Comparison of ENCODE assay signal across 8 cellular contexts in genomic region chr20:41011551-41012067, GRCh38. TPM values are rescaled to one million over a fixed set of nuclear protein-coding genes. Genes with fewer than 3 reads are reported as not detected.
DNase-seq lines count a peak whose midpoint lies in the region; ATAC-seq and TF ChIP-seq lines count a peak whose summit lies in the region.

No MANE protein-coding gene starts in this region.

- intact Hi-C loops in left ventricle myocardium superior (cut with micrococcal nuclease), result no loop called here
- intact Hi-C loops in left cardiac atrium (cut with DNase I), result no loop called here
- intact Hi-C loops in testis (cut with DNase I; ENCODE audit: low total_unique reads), result no loop called here

- H2AFZ ChIP-seq in SK-N-SH (ENCODE audit: low read depth), result no peak overlapping the region

- no peaks in the 10 kb centered on the region for H3K27me3 Mint-ChIP-seq in type B pancreatic cell

- H3K4me3 ChIP-seq in testis (no peak overlapping the region), SK-N-SH (ENCODE audit: low read depth in 2 of 2, low read length in 1 of 2) (no peak overlapping the region)

- no peaks in the 10 kb centered on the region for H3K4me1 ChIP-seq in testis
- peaks cover 3 to 35% of the 10 kb centered on the region in 2 experiments; a peak in 3 of 4 replicates for H3K4me1 ChIP-seq in SK-N-SH (ENCODE audit: control insufficient read depth in 1 of 2, insufficient read depth in 2 of 2, low read depth in 1 of 2, low read length in 1 of 2)

- H4K20me1 ChIP-seq in SK-N-SH (ENCODE audit: insufficient read depth), result no peaks in the 10 kb centered on the region

- 84 to 88% methylated on average over 5 of the region's 5 CpGs for WGBS in testis, 2 donors
- WGBS in SK-N-SH (ENCODE audit: low lambda C conversion rate), result 97% methylated on average over 5 of the region's 5 CpGs

- H3K9me3 ChIP-seq in testis (no peaks in the 10 kb centered on the region), SK-N-SH (no peaks in the 10 kb centered on the region)

- peak overlapping the region; percentile 61 for H3K27ac Mint-ChIP-seq in type B pancreatic cell

- no peak overlapping the region for H3K9ac ChIP-seq in SK-N-SH

- H3K4me2 ChIP-seq in SK-N-SH, result no peak overlapping the region

- H3F3A ChIP-seq in SK-N-SH (replicated peaks; ENCODE audit: insufficient read depth), result peaks cover 9% of the 10 kb centered on the region

- no peak for TF ChIP-seq EP300 in SK-N-SH (IDR thresholded peaks at IDR 0.05; ENCODE audit: borderline replicate concordance in 1 of 2, low read depth in 1 of 2, low read length in 1 of 2)

- H3K36me3 Mint-ChIP-seq in type B pancreatic cell, result no peaks in the 10 kb centered on the region

- TF ChIP-seq POLR2A in testis (IDR thresholded peaks at IDR 0.05), result no peak

- peaks cover 18% of the 10 kb centered on the region for H3K4me1 Mint-ChIP-seq in type B pancreatic cell (ENCODE audit: unreplicated experiment)

- no peak for TF ChIP-seq CTCF in type B pancreatic cell (conservative IDR thresholded peaks at IDR 0.05)
- TF ChIP-seq CTCF in testis (IDR thresholded peaks at IDR 0.05), result no peak
- no peak for TF ChIP-seq CTCF in SK-N-SH (IDR thresholded peaks at IDR 0.05)

- H3K36me3 ChIP-seq in testis (ENCODE audit: low read depth, missing control alignments) (no peaks in the 10 kb centered on the region), SK-N-SH (replicated peaks in 1 of 2; ENCODE audit: control insufficient read depth in 1 of 2, insufficient read depth in 2 of 2, low read length in 1 of 2) (no peaks in the 10 kb centered on the region)

- no peaks in the 10 kb centered on the region for H3K79me2 ChIP-seq in SK-N-SH (ENCODE audit: insufficient read depth)

- no peaks in the 10 kb centered on the region for H3K9me2 ChIP-seq in SK-N-SH

- DNase-seq in left ventricle myocardium superior (no peak), left cardiac atrium (no peak), RPMI8226 (peak; percentile 94), type B pancreatic cell (ENCODE audit: extremely low spot score, unreplicated experiment) (no peak), testis (no peak), SK-N-SH (no peak)
- DNase-seq in NK-92 treated with Interleukin-12 subunit alpha and Interleukin-12 subunit beta, amount 100 ng/mL, for 24 hours (lab: John Stamatoyannopoulos, UW), result no peak

- POLR2A ChIA-PET in SK-N-SH (lab: Yijun Ruan, JAX), result no interaction called here

- no peak for TF ChIP-seq RAD21 in SK-N-SH (IDR thresholded peaks at IDR 0.05; ENCODE audit: low read length)

- no peak overlapping the region for H3K27ac ChIP-seq in testis
- no peak overlapping the region for H3K27ac ChIP-seq in SK-N-SH (ENCODE audit: low read depth in 2 of 2, low read length in 1 of 2)

- CTCF ChIA-PET in SK-N-SH (lab: Yijun Ruan, JAX), result interaction anchor here (0.6 to 1.5 kb wide), 3 partner anchors 24 to 76 kb away, joined by 3 to 4 read pairs (median 3); no protein-coding TSS in a partner anchor

- H3K27me3 ChIP-seq in testis, result no peaks in the 10 kb centered on the region
- H3K27me3 ChIP-seq in SK-N-SH (ENCODE audit: insufficient read depth), result no peaks in the 10 kb centered on the region

- H3K9me3 Mint-ChIP-seq in type B pancreatic cell, result peaks cover 8% of the 10 kb centered on the region

- ATAC-seq in left ventricle myocardium superior (peak; percentile 12), left cardiac atrium (no peak), HG03045 (IDR thresholded peaks at IDR 0.05; ENCODE audit: unreplicated experiment) (peak; percentile 89)

- H3K4me3 Mint-ChIP-seq in type B pancreatic cell, result no peak overlapping the region

TF ChIP-seq in SK-N-SH, 30 proteins besides CTCF, POLR2A, EP300 and RAD21:
- TF ChIP-seq JUND (IDR thresholded peaks at IDR 0.05) (no peak), MXI1 (IDR thresholded peaks at IDR 0.05; ENCODE audit: low read depth, low read length) (no peak), USF2 (IDR thresholded peaks at IDR 0.05; ENCODE audit: borderline replicate concordance, low read depth, low read length) (no peak), TEAD4 (IDR thresholded peaks at IDR 0.05; ENCODE audit: borderline replicate concordance, insufficient read depth) (no peak), IRF3 (IDR thresholded peaks at IDR 0.05; ENCODE audit: low read depth, low read length) (no peak), SMC3 (IDR thresholded peaks at IDR 0.05; ENCODE audit: low read depth, low read length) (no peak), TCF12 (IDR thresholded peaks at IDR 0.05) (no peak), FOXJ3 (CRISPR knock-in tag; IDR thresholded peaks at IDR 0.05) (no peak)

RNA-seq across cellular contexts. Expression of gene TOP1, which starts 17.0 kb away (rescaled TPM):
- 25.3 TPM for total RNA-seq in left ventricle myocardium superior
- total RNA-seq in left cardiac atrium, result 10 to 100 TPM; 26.8 to 30.4 TPM
- total RNA-seq in type B pancreatic cell (ENCODE audit: low replicate concordance), result 72.5 and 84.6 TPM in 2 replicates
- 10 to 100 TPM; 33.8 to 36.6 TPM for total RNA-seq in testis
- 12.1 TPM for polyA plus RNA-seq in testis (ENCODE audit: insufficient read depth, low read depth, low replicate concordance)
- polyA plus RNA-seq in SK-N-SH (2012; rRNA removed), result 8.9 and 11.9 TPM in 2 replicates
- polyA plus RNA-seq in SK-N-SH (2012; cell fraction: cytosol; rRNA removed), result 16.8 and 20.3 TPM in 2 replicates
- polyA plus RNA-seq in SK-N-SH (2012; cell fraction: nucleus; rRNA removed), result 9.4 and 16.9 TPM in 2 replicates

Comparison
In these comparisons a context has a peak if more than half of its experiments do, and no peak if none do; other contexts are left out.
1. ATAC-seq: peak in left ventricle myocardium superior (single experiment) and HG03045 (single experiment); none in left cardiac atrium (0 of 2).